Comparison of ENCODE assay signal across 8 cellular contexts in genomic region chr14:57317248-57317833, GRCh38. TPM values are rescaled to one million over a fixed set of nuclear protein-coding genes. Genes with fewer than 3 reads are reported as not detected.
A peak's percentile ranks its signal among the peaks of the same experiment; 100 is the strongest.
DNase-seq lines count a peak whose midpoint lies in the region; ATAC-seq and TF ChIP-seq lines count a peak whose summit lies in the region.

No MANE protein-coding gene starts in this region.

- peaks cover 0 to 2% (median 0%) of the 10 kb centered on the region in 7 donors for H3K9me3 Mint-ChIP-seq in CD4-positive, CD25-positive, alpha-beta regulatory T cell
- H3K9me3 Mint-ChIP-seq in activated naive CD8-positive, alpha-beta T cell treated with anti-CD3 and anti-CD28 coated beads for 36 hours = peaks cover 7% of the 10 kb centered on the region

- H3K36me3 ChIP-seq in CD4-positive, CD25-positive, alpha-beta regulatory T cell (ENCODE audit: control insufficient read depth, insufficient read depth, low read length) = no peaks in the 10 kb centered on the region
- H3K36me3 ChIP-seq in SK-N-SH (replicated peaks in 1 of 2; ENCODE audit: control insufficient read depth in 1 of 2, insufficient read depth in 2 of 2, low read length in 1 of 2) = no peaks in the 10 kb centered on the region
- H3K36me3 ChIP-seq in cardiac muscle cell = no peaks in the 10 kb centered on the region
- H3K36me3 ChIP-seq in psoas muscle (ENCODE audit: insufficient read depth in 1 of 2, low read depth in 1 of 2) = no peaks in the 10 kb centered on the region
- H3K36me3 ChIP-seq in aorta (ENCODE audit: control insufficient read depth in 1 of 2, insufficient read depth in 2 of 2, low read length in 1 of 2) = no peaks in the 10 kb centered on the region

- H4K20me1 ChIP-seq in SK-N-SH (ENCODE audit: insufficient read depth) = no peaks in the 10 kb centered on the region

- H3K9me3 ChIP-seq in CD4-positive, CD25-positive, alpha-beta regulatory T cell (ENCODE audit: control insufficient read depth in 2 of 2, low read length in 2 of 2) = no peaks in the 10 kb centered on the region
- H3K9me3 ChIP-seq in SK-N-SH (no peaks in the 10 kb centered on the region), cardiac muscle cell (ENCODE audit: low read depth) (no peaks in the 10 kb centered on the region), psoas muscle (no peaks in the 10 kb centered on the region), aorta (ENCODE audit: control insufficient read depth, low read length) (no peaks in the 10 kb centered on the region)

- peak; percentile 50 to 58 for ATAC-seq in CD4-positive, CD25-positive, alpha-beta regulatory T cell (ENCODE audit: low read depth in 2 of 2)
- peak; percentile 65 for ATAC-seq in GM21390 (IDR thresholded peaks at IDR 0.05; ENCODE audit: unreplicated experiment)
- ATAC-seq in psoas muscle = peak; percentile 54 to 85 (median 65)
- no peak for ATAC-seq in aorta (ENCODE audit: low FRiP score)

- no peaks in the 10 kb centered on the region for H3K9me2 ChIP-seq in SK-N-SH

- H3K4me3 ChIP-seq in CD4-positive, CD25-positive, alpha-beta regulatory T cell (ENCODE audit: low read depth, low read length) = no peak overlapping the region
- H3K4me3 ChIP-seq in SK-N-SH (ENCODE audit: low read depth in 2 of 2, low read length in 1 of 2) (no peak overlapping the region), cardiac muscle cell (no peak overlapping the region), psoas muscle (no peak overlapping the region), aorta (ENCODE audit: low read length in 2 of 2) (no peak overlapping the region)

- H3K4me1 ChIP-seq in CD4-positive, CD25-positive, alpha-beta regulatory T cell (ENCODE audit: control insufficient read depth, insufficient read depth, low read length, poor library complexity, severe bottlenecking) = no peaks in the 10 kb centered on the region
- H3K4me1 ChIP-seq in SK-N-SH (ENCODE audit: control insufficient read depth in 1 of 2, insufficient read depth in 2 of 2, low read depth in 1 of 2, low read length in 1 of 2) = no peaks in the 10 kb centered on the region
- no peaks in the 10 kb centered on the region for H3K4me1 ChIP-seq in cardiac muscle cell (ENCODE audit: low read depth)
- H3K4me1 ChIP-seq in psoas muscle = no peaks in the 10 kb centered on the region
- H3K4me1 ChIP-seq in aorta (ENCODE audit: control insufficient read depth in 1 of 2, insufficient read depth in 2 of 2, low read length in 2 of 2) = no peaks in the 10 kb centered on the region

- H3K79me2 ChIP-seq in SK-N-SH (ENCODE audit: insufficient read depth) = no peaks in the 10 kb centered on the region

- TF ChIP-seq RAD21 in SK-N-SH (IDR thresholded peaks at IDR 0.05; ENCODE audit: low read length) = peak; percentile 88

- intact Hi-C loops in psoas muscle (cut with DNase I) (loop anchor here (2.0 to 10.0 kb wide), 4 partner anchors 653 to 827 kb away; no protein-coding TSS in a partner anchor), aorta (cut with DNase I) (loop anchor here (5.0 kb wide), 1 partner anchor 825 kb away; no protein-coding TSS in a partner anchor)

- no peaks in the 10 kb centered on the region for H3K36me3 Mint-ChIP-seq in CD4-positive, CD25-positive, alpha-beta regulatory T cell
- H3K36me3 Mint-ChIP-seq in activated naive CD8-positive, alpha-beta T cell treated with anti-CD3 and anti-CD28 coated beads for 36 hours = peaks cover 4% of the 10 kb centered on the region

- H3K4me3 Mint-ChIP-seq in CD4-positive, CD25-positive, alpha-beta regulatory T cell = no peak overlapping the region
- H3K4me3 Mint-ChIP-seq in activated naive CD8-positive, alpha-beta T cell treated with anti-CD3 and anti-CD28 coated beads for 36 hours = no peak overlapping the region

- CTCF ChIA-PET in SK-N-SH (lab: Yijun Ruan, JAX) = interaction anchor here (0.5 to 3.1 kb wide), 21 partner anchors 8 to 942 kb away, joined by 3 to 31 read pairs (median 4); no protein-coding TSS in a partner anchor

- peaks cover 9% of the 10 kb centered on the region for H3K27me3 Mint-ChIP-seq in CD4-positive, CD25-positive, alpha-beta regulatory T cell
- peaks cover 4% of the 10 kb centered on the region for H3K27me3 Mint-ChIP-seq in activated naive CD8-positive, alpha-beta T cell treated with anti-CD3 and anti-CD28 coated beads for 36 hours

- no peak for TF ChIP-seq EP300 in SK-N-SH (IDR thresholded peaks at IDR 0.05; ENCODE audit: borderline replicate concordance in 1 of 2, low read depth in 1 of 2, low read length in 1 of 2)

- TF ChIP-seq CTCF in SK-N-SH (IDR thresholded peaks at IDR 0.05) = peak; percentile 91
- peak; percentile 85 for TF ChIP-seq CTCF in cardiac muscle cell (IDR thresholded peaks at IDR 0.05; ENCODE audit: low read depth, low read length)
- TF ChIP-seq CTCF in psoas muscle (IDR thresholded peaks at IDR 0.05) = peak; percentile 89

- 2% methylated on average over 3 of the region's 3 CpGs for WGBS in SK-N-SH (ENCODE audit: low lambda C conversion rate)
- 0 to 2% (median 2%) methylated on average over 3 of the region's 3 CpGs for WGBS in psoas muscle, 3 donors
- WGBS in aorta, 2 donors = 0% methylated on average over 3 of the region's 3 CpGs

- no peak overlapping the region for H2AFZ ChIP-seq in SK-N-SH (ENCODE audit: low read depth)

- H3K4me1 Mint-ChIP-seq in CD4-positive, CD25-positive, alpha-beta regulatory T cell = peaks cover 0 to 4% (median 2%) of the 10 kb centered on the region in 4 donors
- H3K4me1 Mint-ChIP-seq in activated naive CD8-positive, alpha-beta T cell treated with anti-CD3 and anti-CD28 coated beads for 36 hours = peaks cover 5% of the 10 kb centered on the region

- H3K4me2 ChIP-seq in SK-N-SH = no peak overlapping the region

- peak; percentile 54 to 79 (median 69) for DNase-seq in CD4-positive, CD25-positive, alpha-beta regulatory T cell
- DNase-seq in MV-4-11 (lab: John Stamatoyannopoulos, UW) = peak; percentile 26
- peak; percentile 65 for DNase-seq in SK-N-SH
- peak; percentile 55 for DNase-seq in activated naive CD8-positive, alpha-beta T cell treated with anti-CD3 and anti-CD28 coated beads for 36 hours
- peak; percentile 85 to 87 for DNase-seq in cardiac muscle cell (ENCODE audit: low read depth in 1 of 2, low spot score in 1 of 2)
- peak; percentile 27 to 52 for DNase-seq in psoas muscle
- peak; percentile 69 to 78 for DNase-seq in aorta

- H3K27ac Mint-ChIP-seq in CD4-positive, CD25-positive, alpha-beta regulatory T cell = no peak overlapping the region
- no peak overlapping the region for H3K27ac Mint-ChIP-seq in activated naive CD8-positive, alpha-beta T cell treated with anti-CD3 and anti-CD28 coated beads for 36 hours

- POLR2A ChIA-PET in SK-N-SH (lab: Yijun Ruan, JAX) = interaction anchor here (0.6 kb wide), 1 partner anchor 1607 kb away, joined by 3 read pairs; no protein-coding TSS in a partner anchor

- no peak overlapping the region for H3K9ac ChIP-seq in SK-N-SH

- no peaks in the 10 kb centered on the region for H3F3A ChIP-seq in SK-N-SH (replicated peaks; ENCODE audit: insufficient read depth)

- H3K27me3 ChIP-seq in CD4-positive, CD25-positive, alpha-beta regulatory T cell (ENCODE audit: control insufficient read depth, insufficient read depth, low read length) = peaks cover 7% of the 10 kb centered on the region
- peaks cover 23% of the 10 kb centered on the region; the same call in 1 of the 2 replicates for H3K27me3 ChIP-seq in SK-N-SH (ENCODE audit: insufficient read depth)
- no peaks in the 10 kb centered on the region for H3K27me3 ChIP-seq in cardiac muscle cell
- H3K27me3 ChIP-seq in psoas muscle (ENCODE audit: insufficient read depth in 3 of 3, low read length in 2 of 3) = peaks cover 0 to 3% (median 0%) of the 10 kb centered on the region in 3 donors
- no peaks in the 10 kb centered on the region for H3K27me3 ChIP-seq in aorta (ENCODE audit: control insufficient read depth in 1 of 2, insufficient read depth in 2 of 2, low read length in 1 of 2)

- H3K27ac ChIP-seq in CD4-positive, CD25-positive, alpha-beta regulatory T cell (ENCODE audit: insufficient read depth, low read length, poor library complexity, severe bottlenecking) = no peak overlapping the region
- no peak overlapping the region for H3K27ac ChIP-seq in SK-N-SH (ENCODE audit: low read depth in 2 of 2, low read length in 1 of 2)
- H3K27ac ChIP-seq in cardiac muscle cell = no peak overlapping the region
- no peak overlapping the region for H3K27ac ChIP-seq in psoas muscle
- no peak overlapping the region for H3K27ac ChIP-seq in aorta (ENCODE audit: low read depth in 1 of 2, low read length in 2 of 2)

TF ChIP-seq in SK-N-SH, 30 proteins besides CTCF, POLR2A, EP300 and RAD21:
- TF ChIP-seq NFIC (IDR thresholded peaks at IDR 0.05; ENCODE audit: borderline replicate concordance) = no peak
- peak; percentile 58 for TF ChIP-seq SMC3 (IDR thresholded peaks at IDR 0.05; ENCODE audit: low read depth, low read length)
- TF ChIP-seq RCOR1 (IDR thresholded peaks at IDR 0.05; ENCODE audit: low read length) = 0 out of 2 replicates have a peak, but pooled peaks have one; percentile 10

RNA-seq across cellular contexts. Expression of gene AP5M1, which starts 48.6 kb away (rescaled TPM):
- 63.6 TPM for total RNA-seq in CD4-positive, CD25-positive, alpha-beta regulatory T cell
- 10 to 100 TPM; 37.6 to 44.2 (median 43.5) TPM for polyA plus RNA-seq in CD4-positive, CD25-positive, alpha-beta regulatory T cell
- polyA plus RNA-seq in SK-N-SH (2012; rRNA removed) (13.1 and 20.4 TPM in 2 replicates), cardiac muscle cell (41.8 and 55.6 TPM in 2 replicates), psoas muscle (10 to 100 TPM; 11.7 to 27.2 (median 17.0) TPM), aorta (10 to 100 TPM; 11.7 to 15.7 TPM)
- 21.9 and 24.4 TPM in 2 replicates for polyA plus RNA-seq in SK-N-SH (2012; cell fraction: cytosol; rRNA removed)
- 10.7 and 15.4 TPM in 2 replicates for polyA plus RNA-seq in SK-N-SH (2012; cell fraction: nucleus; rRNA removed)
- total RNA-seq in activated naive CD8-positive, alpha-beta T cell treated with anti-CD3 and anti-CD28 coated beads for 36 hours = 10 to 100 TPM; 36.9 to 44.5 TPM
- total RNA-seq in cardiac muscle cell (18.9 and 35.9 TPM in 2 replicates), psoas muscle (10 to 100 TPM; 27.1 to 64.0 (median 32.2) TPM), aorta (10 to 100 TPM; 30.8 to 36.9 TPM)

RNA-seq across cellular contexts. Expression of gene EXOC5, which starts 48.6 kb away (rescaled TPM):
- 42.6 TPM for total RNA-seq in CD4-positive, CD25-positive, alpha-beta regulatory T cell
- polyA plus RNA-seq in CD4-positive, CD25-positive, alpha-beta regulatory T cell = 10 to 100 TPM; 47.0 to 60.6 (median 51.0) TPM
- polyA plus RNA-seq in SK-N-SH (2012; rRNA removed) (10.5 and 14.2 TPM in 2 replicates), cardiac muscle cell (61.9 and 78.4 TPM in 2 replicates), psoas muscle (10 to 100 TPM; 15.1 to 51.2 (median 24.7) TPM), aorta (10 to 100 TPM; 13.7 to 21.4 TPM)
- 18.4 and 21.8 TPM in 2 replicates for polyA plus RNA-seq in SK-N-SH (2012; cell fraction: cytosol; rRNA removed)
- polyA plus RNA-seq in SK-N-SH (2012; cell fraction: nucleus; rRNA removed) = 9.3 and 13.2 TPM in 2 replicates
- 10 to 100 TPM; 78.0 to 81.8 TPM for total RNA-seq in activated naive CD8-positive, alpha-beta T cell treated with anti-CD3 and anti-CD28 coated beads for 36 hours
- total RNA-seq in cardiac muscle cell (47.7 and 73.4 TPM in 2 replicates), psoas muscle (10 to 100 TPM; 35.4 to 59.7 (median 51.4) TPM), aorta (10 to 100 TPM; 72.8 to 75.1 TPM)

Comparison
In these comparisons a context has a peak if more than half of its experiments do, and no peak if none do; other contexts are left out.
1. DNase-seq: peak in every context shown above with its lines; median percentile 86 in cardiac muscle cell; 74 in aorta; 69 in CD4-positive, CD25-positive, alpha-beta regulatory T cell; 65 in SK-N-SH; 55 in activated naive CD8-positive, alpha-beta T cell treated with anti-CD3 and anti-CD28 coated beads for 36 hours; 40 in psoas muscle; 26 in MV-4-11.